2 cellular contexts compared by ENCODE assay signal in the genomic region with DNA sequence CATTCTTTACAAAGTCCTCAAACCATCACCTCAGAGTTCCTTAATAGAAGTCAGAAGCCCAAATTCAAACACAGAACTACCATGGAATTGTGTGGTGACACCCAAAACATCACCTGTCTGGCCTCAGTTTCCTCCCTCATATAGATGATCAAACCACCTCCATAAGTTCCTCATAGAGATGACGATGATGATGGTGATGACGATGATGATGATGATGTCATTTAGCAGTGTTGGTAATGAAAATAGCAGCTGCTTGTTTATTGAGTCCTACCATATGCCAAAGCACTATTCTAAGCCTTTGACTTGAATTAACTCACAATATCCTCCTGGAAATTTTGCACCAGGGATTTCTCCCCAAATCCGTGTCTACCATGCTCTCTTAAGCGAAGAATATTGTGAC.
A peak's percentile ranks its signal among the peaks of the same experiment; 100 is the strongest.
TF ChIP-seq lines count a peak whose summit lies in the region.

No MANE protein-coding gene starts in this region.

TF ChIP-seq in HEK293, 187 proteins besides CTCF, POLR2A, EP300 and RAD21:
- TF ChIP-seq ZNF280C (tag by site-specific recombination; IDR thresholded peaks at IDR 0.05): no peak
- TF ChIP-seq ZNF571 (tag by site-specific recombination; IDR thresholded peaks at IDR 0.05): no peak
- TF ChIP-seq, protein P1, sequence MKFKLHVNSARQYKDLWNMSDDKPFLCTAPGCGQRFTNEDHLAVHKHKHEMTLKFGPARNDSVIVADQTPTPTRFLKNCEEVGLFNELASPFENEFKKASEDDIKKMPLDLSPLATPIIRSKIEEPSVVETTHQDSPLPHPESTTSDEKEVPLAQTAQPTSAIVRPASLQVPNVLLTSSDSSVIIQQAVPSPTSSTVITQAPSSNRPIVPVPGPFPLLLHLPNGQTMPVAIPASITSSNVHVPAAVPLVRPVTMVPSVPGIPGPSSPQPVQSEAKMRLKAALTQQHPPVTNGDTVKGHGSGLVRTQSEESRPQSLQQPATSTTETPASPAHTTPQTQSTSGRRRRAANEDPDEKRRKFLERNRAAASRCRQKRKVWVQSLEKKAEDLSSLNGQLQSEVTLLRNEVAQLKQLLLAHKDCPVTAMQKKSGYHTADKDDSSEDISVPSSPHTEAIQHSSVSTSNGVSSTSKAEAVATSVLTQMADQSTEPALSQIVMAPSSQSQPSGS (tag by site-specific recombination; IDR thresholded peaks at IDR 0.05; ENCODE audit: low read depth): peak; percentile 68; the same call in 1 of the 2 replicates
- peak; percentile 86 for TF ChIP-seq ZNF513 (tag by site-specific recombination; IDR thresholded peaks at IDR 0.05)
- TF ChIP-seq REPIN1 (tag by site-specific recombination; IDR thresholded peaks at IDR 0.05; ENCODE audit: low read depth): no peak
- TF ChIP-seq HOXD13 (CRISPR knock-in tag; IDR thresholded peaks at IDR 0.05; ENCODE audit: borderline replicate concordance): no peak
- TF ChIP-seq ZNF133 (tag by site-specific recombination; IDR thresholded peaks at IDR 0.05): no peak

TF ChIP-seq in liver, 16 proteins besides CTCF, POLR2A, EP300 and RAD21 (continued from another document):
- TF ChIP-seq REST (IDR thresholded peaks at IDR 0.05) (no peak), TAF1 (conservative IDR thresholded peaks at IDR 0.05) (no peak), HNF4G (IDR thresholded peaks at IDR 0.05) (no peak), JUND (IDR thresholded peaks at IDR 0.05) (no peak)
